20 cellular contexts compared by ENCODE assay signal in the genomic region with DNA sequence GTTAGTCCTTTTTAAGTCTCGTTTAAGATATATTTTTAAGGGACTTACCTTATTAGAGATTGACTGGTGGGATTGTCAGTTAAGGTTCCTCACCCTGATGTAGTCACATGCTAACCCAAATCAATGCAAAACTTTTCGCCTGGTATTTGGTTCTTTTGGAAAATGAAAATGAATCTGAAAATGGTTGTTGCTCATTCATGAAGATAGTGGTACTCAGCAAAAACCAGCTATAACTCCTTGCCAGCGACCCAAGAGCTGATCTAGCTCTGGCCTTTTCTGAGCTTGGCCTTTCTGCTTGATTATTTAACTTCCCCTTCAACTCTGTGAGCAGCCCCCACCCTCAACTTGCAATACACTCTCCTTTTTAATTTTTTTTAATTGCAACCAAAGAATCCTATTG.
DNase-seq lines count a peak whose midpoint lies in the region; ATAC-seq, FAIRE-seq and TF ChIP-seq lines count a peak whose summit lies in the region.
"Had no signal": no experiment of that assay in that cellular context is flagged by ENCODE, and none has a peak within 500 bp of the region (broad histone marks: within the 10 kb centered on the region; RNA-seq: fewer than 3 reads in every experiment).

No MANE protein-coding gene starts in this region.

- ATAC-seq in GM18868 (IDR thresholded peaks at IDR 0.05; ENCODE audit: unreplicated experiment) (peak; percentile 27), GM21717 (IDR thresholded peaks at IDR 0.05; ENCODE audit: unreplicated experiment) (peak; percentile 51), HG03439 (IDR thresholded peaks at IDR 0.05; ENCODE audit: unreplicated experiment) (peak; percentile 36), GM12878 (peak; percentile 9; the same call in 1 of the 3 replicates), SK-N-SH treated with all-trans-retinoic acid at 6 μM for 48 hours (no peak)
- ATAC-seq: T-cell had no signal

- no peak overlapping the region for H3K4me3 ChIP-seq in GM12878
- H3K4me3 ChIP-seq in right atrium auricular region = no peak overlapping the region
- no peak overlapping the region for H3K4me3 ChIP-seq in WERI-Rb-1 (ENCODE audit: low read depth, low read length)
- H3K4me3 ChIP-seq: BLaER1 had no signal

- TF ChIP-seq CTCF in GM12878 (IDR thresholded peaks at IDR 0.05 in 2 of 3, conservative IDR thresholded peaks at IDR 0.05 in 1 of 3; ENCODE audit: control insufficient read depth in 2 of 3, extremely low read depth in 1 of 3, insufficient read depth in 1 of 3, low read depth in 3 of 3, low read length in 3 of 3) (no peak), right atrium auricular region (IDR thresholded peaks at IDR 0.05) (no peak), WERI-Rb-1 (IDR thresholded peaks at IDR 0.05; ENCODE audit: low read depth, low read length) (no peak)

- no peak overlapping the region for H2AFZ ChIP-seq in GM12878 (ENCODE audit: control insufficient read depth, low read depth, low read length)

- no peak overlapping the region for H3K27ac ChIP-seq in GM12878 (ENCODE audit: control insufficient read depth, insufficient read depth)
- no peak overlapping the region for H3K27ac ChIP-seq in right atrium auricular region
- no peak overlapping the region for H3K27ac ChIP-seq in WERI-Rb-1
- H3K27ac ChIP-seq: BLaER1 had no signal

- H3K4me1 ChIP-seq in GM12878 (ENCODE audit: control insufficient read depth, insufficient read depth, low read length) (peaks cover 7% of the 10 kb centered on the region), right atrium auricular region (no peaks in the 10 kb centered on the region)
- H3K4me1 ChIP-seq: BLaER1 had no signal

- RAD21 ChIA-PET in GM12878 (lab: Charles Lee; ENCODE audit: unreplicated experiment) = interaction anchor here (0.6 kb wide), 1 partner anchor 518 kb away, joined by 3 read pairs; no protein-coding TSS in a partner anchor

- H3K9me3 ChIP-seq in GM12878 (replicated peaks; ENCODE audit: control insufficient read depth, insufficient read depth, low read length) (no peaks in the 10 kb centered on the region), right atrium auricular region (no peaks in the 10 kb centered on the region), WERI-Rb-1 (ENCODE audit: severe bottlenecking) (no peaks in the 10 kb centered on the region)
- H3K9me3 ChIP-seq: BLaER1, SK-N-SH had no signal

- no peak overlapping the region for H3K9ac ChIP-seq in GM12878 (ENCODE audit: control insufficient read depth, insufficient read depth, low read length)
- H3K9ac ChIP-seq: BLaER1, SK-N-SH had no signal

- WGBS in GM12878 (ENCODE audit: insufficient coverage, insufficient replicate concordance, low lambda C conversion rate, missing lambda C conversion rate) = 3% methylated on average over 3 of the region's 3 CpGs

- CTCF ChIA-PET in GM12878 (lab: Yijun Ruan, JAX) = interaction anchor here (1.2 to 1.6 kb wide), 2 partner anchors 36 to 148 kb away, joined by 3 to 4 read pairs; no protein-coding TSS in a partner anchor

- in situ Hi-C loops in GM12878 (cut with MboI) = no loop called here

- SMC1A ChIA-PET in GM12878 (lab: Charles Lee; ENCODE audit: uncharacterized antibody, unreplicated experiment) = interaction anchor here (1.4 to 1.7 kb wide), 2 partner anchors 9 to 36 kb away, joined by 3 to 6 read pairs; no protein-coding TSS in a partner anchor

- no TSS peak for BruUV-seq in GM12878 (replicated peaks; lab: Mats Ljungman, UMichigan)

- FAIRE-seq in GM12878 (lab: Jason Lieb, UNC) = peak; percentile 35
- FAIRE-seq: GM12892 had no signal

- H3K4me2 ChIP-seq in GM12878 (ENCODE audit: control insufficient read depth, insufficient read depth) = no peak overlapping the region
- H3K4me2 ChIP-seq: BLaER1, SK-N-SH had no signal

- POLR2A ChIA-PET in GM12878 (lab: Charles Lee) = no interaction called here

- H3K27me3 ChIP-seq in GM12878 (replicated peaks in 1 of 2; ENCODE audit: control insufficient read depth in 2 of 2, insufficient read depth in 2 of 2, low read length in 1 of 2) (no peaks in the 10 kb centered on the region; a peak in 1 of 4 replicates), right atrium auricular region (no peaks in the 10 kb centered on the region), WERI-Rb-1 (ENCODE audit: insufficient read depth, low read depth, severe bottlenecking) (no peaks in the 10 kb centered on the region)
- H3K27me3 ChIP-seq: BLaER1 had no signal

- H3K36me3 ChIP-seq in GM12878 (ENCODE audit: control insufficient read depth in 2 of 2, insufficient read depth in 2 of 2, low read length in 1 of 2) (no peaks in the 10 kb centered on the region), right atrium auricular region (no peaks in the 10 kb centered on the region), WERI-Rb-1 (peaks cover 8% of the 10 kb centered on the region)
- H3K36me3 ChIP-seq: BLaER1 had no signal

- no peak for TF ChIP-seq RAD21 in GM12878 (IDR thresholded peaks at IDR 0.05; ENCODE audit: insufficient read depth, low read depth, low read length)

- no peaks in the 10 kb centered on the region for H3K79me2 ChIP-seq in GM12878 (ENCODE audit: control insufficient read depth, insufficient read depth, low read length)

- H4K20me1 ChIP-seq in GM12878 (ENCODE audit: control insufficient read depth, insufficient read depth) = no peaks in the 10 kb centered on the region
- H4K20me1 ChIP-seq: BLaER1 had no signal

- TF ChIP-seq EP300 in GM12878 (IDR thresholded peaks at IDR 0.05; ENCODE audit: borderline replicate concordance in 1 of 2, control insufficient read depth in 1 of 2, low read depth in 2 of 2, low read length in 2 of 2) = no peak

- DNase-seq in GM12878 (ENCODE audit: low read depth, low spot score) = no peak
- no peak for DNase-seq in DMS53 treated with DMSO at 0.1 percent for 48 hours (lab: John Stamatoyannopoulos, UW; ENCODE audit: unreplicated experiment)
- no peak for DNase-seq in right atrium auricular region (ENCODE audit: low spot score)
- DNase-seq in WERI-Rb-1 = no peak
- DNase-seq: CD4-positive, alpha-beta memory T cell; DMS153; GOT3; NCI-H1105; NCI-H2081 treated with DMSO at 0.1 percent for 48 hours; NCI-H510A; NCI-H774; SHP77 treated with DMSO at 0.1 percent for 48 hours; SK-N-SH; T-cell had no signal

- intact Hi-C loops in GM12878 (cut with micrococcal nuclease; ENCODE audit: unreplicated experiment) = no loop called here

- no peak for TF ChIP-seq POLR2A in GM12878 (IDR thresholded peaks at IDR 0.05; ENCODE audit: low read depth, low read length)

TF ChIP-seq in GM12878, 131 proteins besides CTCF, POLR2A, EP300 and RAD21 (continues in another document):
- no peak for TF ChIP-seq HDGF (IDR thresholded peaks at IDR 0.05)
- TF ChIP-seq, protein P1, sequence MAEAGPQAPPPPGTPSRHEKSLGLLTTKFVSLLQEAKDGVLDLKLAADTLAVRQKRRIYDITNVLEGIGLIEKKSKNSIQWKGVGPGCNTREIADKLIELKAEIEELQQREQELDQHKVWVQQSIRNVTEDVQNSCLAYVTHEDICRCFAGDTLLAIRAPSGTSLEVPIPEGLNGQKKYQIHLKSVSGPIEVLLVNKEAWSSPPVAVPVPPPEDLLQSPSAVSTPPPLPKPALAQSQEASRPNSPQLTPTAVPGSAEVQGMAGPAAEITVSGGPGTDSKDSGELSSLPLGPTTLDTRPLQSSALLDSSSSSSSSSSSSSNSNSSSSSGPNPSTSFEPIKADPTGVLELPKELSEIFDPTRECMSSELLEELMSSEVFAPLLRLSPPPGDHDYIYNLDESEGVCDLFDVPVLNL (IDR thresholded peaks at IDR 0.05; ENCODE audit: low read depth, low read length) = no peak
- no peak for TF ChIP-seq NFXL1 (IDR thresholded peaks at IDR 0.05; ENCODE audit: borderline replicate concordance)
- TF ChIP-seq ASH2L (IDR thresholded peaks at IDR 0.05; ENCODE audit: borderline replicate concordance, low read depth) = no peak
- TF ChIP-seq SMAD5 (IDR thresholded peaks at IDR 0.05; ENCODE audit: low read depth) = no peak
- no peak for TF ChIP-seq NBN (IDR thresholded peaks at IDR 0.05)
- no peak for TF ChIP-seq FOS (IDR thresholded peaks at IDR 0.05; ENCODE audit: borderline replicate concordance, extremely low read depth, insufficient read length)

TF ChIP-seq in SK-N-SH treated with all-trans-retinoic acid at 6 μM for 48 hours, 23 proteins besides CTCF, POLR2A, EP300 and RAD21 (continues in another document):
- TF ChIP-seq, protein P2, sequence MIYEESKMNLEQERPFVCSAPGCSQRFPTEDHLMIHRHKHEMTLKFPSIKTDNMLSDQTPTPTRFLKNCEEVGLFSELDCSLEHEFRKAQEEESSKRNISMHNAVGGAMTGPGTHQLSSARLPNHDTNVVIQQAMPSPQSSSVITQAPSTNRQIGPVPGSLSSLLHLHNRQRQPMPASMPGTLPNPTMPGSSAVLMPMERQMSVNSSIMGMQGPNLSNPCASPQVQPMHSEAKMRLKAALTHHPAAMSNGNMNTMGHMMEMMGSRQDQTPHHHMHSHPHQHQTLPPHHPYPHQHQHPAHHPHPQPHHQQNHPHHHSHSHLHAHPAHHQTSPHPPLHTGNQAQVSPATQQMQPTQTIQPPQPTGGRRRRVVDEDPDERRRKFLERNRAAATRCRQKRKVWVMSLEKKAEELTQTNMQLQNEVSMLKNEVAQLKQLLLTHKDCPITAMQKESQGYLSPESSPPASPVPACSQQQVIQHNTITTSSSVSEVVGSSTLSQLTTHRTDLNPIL (CRISPR knock-in tag; IDR thresholded peaks at IDR 0.05; ENCODE audit: low read depth) = no peak
- no peak for TF ChIP-seq PPARA (CRISPR knock-in tag; IDR thresholded peaks at IDR 0.05; ENCODE audit: borderline replicate concordance)
- TF ChIP-seq, protein P3, sequence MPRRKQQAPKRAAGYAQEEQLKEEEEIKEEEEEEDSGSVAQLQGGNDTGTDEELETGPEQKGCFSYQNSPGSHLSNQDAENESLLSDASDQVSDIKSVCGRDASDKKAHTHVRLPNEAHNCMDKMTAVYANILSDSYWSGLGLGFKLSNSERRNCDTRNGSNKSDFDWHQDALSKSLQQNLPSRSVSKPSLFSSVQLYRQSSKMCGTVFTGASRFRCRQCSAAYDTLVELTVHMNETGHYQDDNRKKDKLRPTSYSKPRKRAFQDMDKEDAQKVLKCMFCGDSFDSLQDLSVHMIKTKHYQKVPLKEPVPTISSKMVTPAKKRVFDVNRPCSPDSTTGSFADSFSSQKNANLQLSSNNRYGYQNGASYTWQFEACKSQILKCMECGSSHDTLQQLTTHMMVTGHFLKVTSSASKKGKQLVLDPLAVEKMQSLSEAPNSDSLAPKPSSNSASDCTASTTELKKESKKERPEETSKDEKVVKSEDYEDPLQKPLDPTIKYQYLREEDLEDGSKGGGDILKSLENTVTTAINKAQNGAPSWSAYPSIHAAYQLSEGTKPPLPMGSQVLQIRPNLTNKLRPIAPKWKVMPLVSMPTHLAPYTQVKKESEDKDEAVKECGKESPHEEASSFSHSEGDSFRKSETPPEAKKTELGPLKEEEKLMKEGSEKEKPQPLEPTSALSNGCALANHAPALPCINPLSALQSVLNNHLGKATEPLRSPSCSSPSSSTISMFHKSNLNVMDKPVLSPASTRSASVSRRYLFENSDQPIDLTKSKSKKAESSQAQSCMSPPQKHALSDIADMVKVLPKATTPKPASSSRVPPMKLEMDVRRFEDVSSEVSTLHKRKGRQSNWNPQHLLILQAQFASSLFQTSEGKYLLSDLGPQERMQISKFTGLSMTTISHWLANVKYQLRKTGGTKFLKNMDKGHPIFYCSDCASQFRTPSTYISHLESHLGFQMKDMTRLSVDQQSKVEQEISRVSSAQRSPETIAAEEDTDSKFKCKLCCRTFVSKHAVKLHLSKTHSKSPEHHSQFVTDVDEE (CRISPR knock-in tag; IDR thresholded peaks at IDR 0.05) = no peak
- no peak for TF ChIP-seq ZFP3 (CRISPR knock-in tag; IDR thresholded peaks at IDR 0.05)
- TF ChIP-seq ESRRG (CRISPR knock-in tag; IDR thresholded peaks at IDR 0.05) = no peak
